ENCODE assay signal across 20 cellular contexts in the genomic region with DNA sequence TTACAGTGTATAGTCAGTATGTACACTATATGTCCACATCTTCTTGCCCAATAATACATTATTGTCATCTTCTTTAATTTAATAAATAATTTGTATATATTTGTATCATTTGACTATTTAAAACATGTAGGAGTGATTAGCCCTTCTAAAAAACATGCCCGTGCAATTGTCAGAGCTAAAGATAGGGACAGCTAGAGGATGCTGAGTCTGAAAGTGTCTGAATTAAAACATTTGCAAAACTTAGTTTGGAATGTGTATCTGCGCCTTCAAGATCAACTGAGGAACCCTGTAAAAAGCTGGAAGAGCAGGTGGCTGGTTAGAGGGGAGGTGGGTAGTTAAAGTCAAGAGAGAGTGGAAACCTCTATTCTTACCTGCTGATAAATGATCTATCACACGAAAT. TPM values are rescaled to one million over a fixed set of nuclear protein-coding genes. Genes with fewer than 3 reads are reported as not detected.
DNase-seq lines count a peak whose midpoint lies in the region; ATAC-seq, FAIRE-seq and TF ChIP-seq lines count a peak whose summit lies in the region.
"Had no signal": no experiment of that assay in that cellular context is flagged by ENCODE, and none has a peak within 500 bp of the region (broad histone marks: within the 10 kb centered on the region; RNA-seq: fewer than 3 reads in every experiment).

No MANE protein-coding gene starts in this region.

- H3K18ac ChIP-seq in H1 (ENCODE audit: extremely low read depth, low read length): no peak overlapping the region

- POLR2A ChIA-PET in WTC11 (lab: Charles Lee) (no interaction called here), H1 (lab: Charles Lee; ENCODE audit: partially characterized antibody) (no interaction called here)

- CTCF ChIA-PET in WTC11 (lab: Charles Lee): interaction anchor here (5.3 kb wide), 1 partner anchor 15 kb away, joined by 53 read pairs; no protein-coding TSS in a partner anchor
- CTCF ChIA-PET in H1 (lab: Charles Lee; ENCODE audit: partially characterized antibody): interaction anchor here (2.3 kb wide), 1 partner anchor 16 kb away, joined by 9 read pairs; no protein-coding TSS in a partner anchor

- H3K27ac ChIP-seq in H1 (ENCODE audit: low read depth, low read length) (no peak overlapping the region), neural cell (ENCODE audit: low read length) (no peak overlapping the region)
- H3K27ac ChIP-seq: C4-2B, HL-60 had no signal

- DNase-seq in WTC11 (ENCODE audit: low spot score) (no peak), H1 (ENCODE audit: low read depth in 1 of 2, low spot score in 2 of 2) (no peak), posterior vena cava (ENCODE audit: low spot score) (no peak), DMS53 (lab: John Stamatoyannopoulos, UW) (no peak), DMS153 treated with DMSO at 0.1 percent for 48 hours (lab: John Stamatoyannopoulos, UW; ENCODE audit: unreplicated experiment) (no peak)
- DNase-seq: AML-193; Caco-2; CD4-positive, alpha-beta T cell; DMS79 treated with DMSO at 0.1 percent for 48 hours; HCEC 1CT had no signal

- H3K9me3 ChIP-seq in H1 (ENCODE audit: insufficient read depth in 2 of 2, low read depth in 1 of 2, low read length in 1 of 2) (no peaks in the 10 kb centered on the region), neural cell (ENCODE audit: low read length) (no peaks in the 10 kb centered on the region)
- H3K9me3 ChIP-seq: Caco-2 had no signal

- no peak overlapping the region for H2AK5ac ChIP-seq in H1 (ENCODE audit: low read depth, low read length)

- H3K27me3 ChIP-seq in H1 (replicated peaks in 1 of 4; ENCODE audit: control insufficient read depth in 3 of 4, extremely low read depth in 1 of 4, insufficient read depth in 3 of 4, low read length in 3 of 4) (peaks cover 5 to 25% (median 23%) of the 10 kb centered on the region in 4 experiments), neural cell (ENCODE audit: insufficient read depth, low read depth, low read length) (peaks cover 31% of the 10 kb centered on the region)

- H3K4me1 Mint-ChIP-seq in WTC11: peaks cover 29% of the 10 kb centered on the region

- H3K27ac Mint-ChIP-seq in WTC11: no peak overlapping the region
- H3K27ac Mint-ChIP-seq: CD4-positive, alpha-beta T cell had no signal

- peaks cover 30% of the 10 kb centered on the region for H3K27me3 Mint-ChIP-seq in WTC11 (ENCODE audit: low read depth)

- H3K23ac ChIP-seq in H1 (ENCODE audit: insufficient read length): no peak overlapping the region

- H2BK120ac ChIP-seq in H1 (replicated peaks; ENCODE audit: low read depth, low read length): peak overlapping the region; percentile 27

- H2BK20ac ChIP-seq in H1 (ENCODE audit: low read length): no peak overlapping the region

- TF ChIP-seq EP300 in H1 (IDR thresholded peaks at IDR 0.05; ENCODE audit: borderline replicate concordance in 1 of 2, low read depth in 2 of 2, low read length in 2 of 2) (no peak), neural cell (conservative IDR thresholded peaks at IDR 0.05; ENCODE audit: poor library complexity, severe bottlenecking) (no peak)

- H2BK15ac ChIP-seq in H1 (ENCODE audit: low read length): no peak overlapping the region

- H3K4ac ChIP-seq in H1 (replicated peaks; ENCODE audit: insufficient read length, low read depth, low read length): no peak overlapping the region

- no peak for TF ChIP-seq CTCF in WTC11 (IDR thresholded peaks at IDR 0.05)
- no peak for TF ChIP-seq CTCF in H1 (IDR thresholded peaks at IDR 0.05; ENCODE audit: control extremely low read depth in 1 of 3, insufficient read depth in 1 of 3, low read depth in 1 of 3, low read length in 3 of 3)
- no peak for TF ChIP-seq CTCF in neural cell (IDR thresholded peaks at IDR 0.05; ENCODE audit: poor library complexity, severe bottlenecking)

- no peak overlapping the region for H4K8ac ChIP-seq in H1 (ENCODE audit: extremely low read depth, insufficient read depth, low read length)

- TF ChIP-seq RAD21 in H1 (IDR thresholded peaks at IDR 0.05 in 1 of 2, conservative IDR thresholded peaks at IDR 0.05 in 1 of 2; ENCODE audit: low read depth in 2 of 2, low read length in 2 of 2) (no peak), neural cell (conservative IDR thresholded peaks at IDR 0.05) (no peak)

- no peak for TF ChIP-seq POLR2A in H1 (IDR thresholded peaks at IDR 0.05; ENCODE audit: control extremely low read depth in 1 of 2, low read depth in 2 of 2, low read length in 2 of 2)

- H2AFZ ChIP-seq in H1 (ENCODE audit: low read length) (no peak overlapping the region), neural cell (ENCODE audit: low read depth, low read length) (no peak overlapping the region)

- H2BK12ac ChIP-seq in H1 (ENCODE audit: low read depth, low read length): no peak overlapping the region

- peaks cover 33% of the 10 kb centered on the region for H3K23me2 ChIP-seq in H1 (ENCODE audit: low read depth, low read length)

- H3K9ac ChIP-seq in H1 (replicated peaks in 1 of 4; ENCODE audit: extremely low read depth in 1 of 4, low read depth in 3 of 4, low read length in 3 of 4) (no peak overlapping the region), neural cell (ENCODE audit: low read length) (no peak overlapping the region)

- no peak overlapping the region for H3K56ac ChIP-seq in H1 (replicated peaks; ENCODE audit: insufficient read length, low read depth, low read length)

- no peak for FAIRE-seq in H1 (lab: Jason Lieb, UNC)
- FAIRE-seq: A204.1, D721Med, GM12878, GM19239, H54 had no signal

- H3K79me2 ChIP-seq in H1 (ENCODE audit: control insufficient read depth in 1 of 2, insufficient read depth in 2 of 2, low read length in 2 of 2): no peaks in the 10 kb centered on the region
- H3K79me2 ChIP-seq in neural cell (replicated peaks; ENCODE audit: insufficient read depth, low read length): no peaks in the 10 kb centered on the region

- H3K79me1 ChIP-seq in H1 (ENCODE audit: low read depth, low read length): no peaks in the 10 kb centered on the region; the same call in 1 of the 2 replicates

- intact Hi-C loops in posterior vena cava (cut with DNase I): no loop called here

- no peaks in the 10 kb centered on the region for H3K36me3 ChIP-seq in H1 (ENCODE audit: control insufficient read depth in 2 of 4, insufficient read depth in 4 of 4, low read length in 3 of 4)
- H3K36me3 ChIP-seq in neural cell (ENCODE audit: insufficient read depth, low read length): no peaks in the 10 kb centered on the region

- peak overlapping the region; percentile 86 for H3K4me3 Mint-ChIP-seq in WTC11
- H3K4me3 Mint-ChIP-seq: CD4-positive, alpha-beta T cell had no signal

- H3K9me3 Mint-ChIP-seq in WTC11: no peaks in the 10 kb centered on the region; the same call in 1 of the 2 replicates

- no peaks in the 10 kb centered on the region for H4K20me1 ChIP-seq in H1 (replicated peaks in 1 of 2; ENCODE audit: control insufficient read depth in 1 of 2, insufficient read depth in 2 of 2, low read length in 2 of 2)
- no peaks in the 10 kb centered on the region for H4K20me1 ChIP-seq in neural cell (ENCODE audit: insufficient read depth)

- no peak overlapping the region for H4K91ac ChIP-seq in H1 (replicated peaks; ENCODE audit: insufficient read length, low read length)

- no peak overlapping the region for H4K5ac ChIP-seq in H1 (ENCODE audit: insufficient read length, low read depth, low read length)

- H3K4me3 ChIP-seq in H1 (ENCODE audit: extremely low read depth in 1 of 4, insufficient read depth in 2 of 4, low read depth in 3 of 4, low read length in 4 of 4): peak overlapping the region in 1 of 4 experiments; percentile 83; a peak in 1 of 8 replicates
- peak overlapping the region; percentile 73 for H3K4me3 ChIP-seq in neural cell (ENCODE audit: low read length)
- H3K4me3 ChIP-seq: GM12878 had no signal

- WGBS in H1 (ENCODE audit: extremely low coverage in 1 of 2, insufficient coverage in 1 of 2, insufficient read length in 1 of 2, insufficient replicate concordance in 2 of 2, low coverage in 1 of 2, low lambda C conversion rate in 2 of 2, missing lambda C conversion rate in 1 of 2), 2 experiments: 76% methylated on average over 3 of the region's 3 CpGs; no CpG with 5 or more reads in 1 of the 2 experiments

- no peak for ATAC-seq in WTC11
- ATAC-seq: GM12878 had no signal

- peaks cover 0 to 12% (median 4%) of the 10 kb centered on the region in 4 experiments; a peak in 6 of 7 replicates for H3K4me1 ChIP-seq in H1 (replicated peaks in 1 of 4; ENCODE audit: control insufficient read depth in 3 of 4, insufficient read depth in 4 of 4, low read length in 3 of 4)
- H3K4me1 ChIP-seq: Caco-2 had no signal

- no peak overlapping the region for H3K14ac ChIP-seq in H1 (ENCODE audit: insufficient read length)

- no peaks in the 10 kb centered on the region for H3K9me2 ChIP-seq in neural cell (ENCODE audit: insufficient read depth, low read length)

- peaks cover 11% of the 10 kb centered on the region for H3K36me3 Mint-ChIP-seq in WTC11

- H3F3A ChIP-seq in neural cell (ENCODE audit: insufficient read depth, low read length, poor library complexity, severe bottlenecking): no peaks in the 10 kb centered on the region

- H3K4me2 ChIP-seq in H1 (ENCODE audit: insufficient read depth in 1 of 2, low read depth in 2 of 2, low read length in 2 of 2): peak overlapping the region in 1 of 2 experiments; percentile 10; a peak in 1 of 4 replicates
- H3K4me2 ChIP-seq in neural cell (ENCODE audit: low read length): no peak overlapping the region

- no peak overlapping the region for H2BK5ac ChIP-seq in H1 (ENCODE audit: low read depth, low read length)

TF ChIP-seq in WTC11, 78 proteins besides CTCF, POLR2A, EP300 and RAD21 (continues in another document):
- TF ChIP-seq CREB1 (CRISPR knock-in tag; IDR thresholded peaks at IDR 0.05): no peak

TF ChIP-seq in H1, 55 proteins besides CTCF, POLR2A, EP300 and RAD21 (continues in another document):
- TF ChIP-seq TAF1 (IDR thresholded peaks at IDR 0.05; ENCODE audit: low read depth, low read length) (no peak), BACH1 (IDR thresholded peaks at IDR 0.05; ENCODE audit: low read length) (no peak), CHD1 (IDR thresholded peaks at IDR 0.05; ENCODE audit: low read depth, low read length) (no peak)

TF ChIP-seq in neural cell, 6 proteins besides CTCF, POLR2A, EP300 and RAD21 (continues in another document):
- TF ChIP-seq TAF1 (IDR thresholded peaks at IDR 0.05; ENCODE audit: low read depth): no peak

RNA-seq across cellular contexts. Expression of a gene that starts 4.7 kb away (rescaled TPM):
- total RNA-seq in WTC11 (2021): 4.4 to 5.4 TPM (median 5.2 TPM) in 3 replicates
- 3.2 and 3.4 TPM in 2 replicates for total RNA-seq in H1 (2021; fragmentation: NEBNext Ultra II Directional; extraction: Animal tissue kit (Norgen Biotek cat#: 25700))
- polyA plus RNA-seq in H1 (2011; rRNA removed): 0.71 and 1.1 TPM in 2 replicates
- polyA plus RNA-seq in H1 (2011; cell fraction: cytosol; rRNA removed): 1.2 TPM
- polyA plus RNA-seq in H1 (2011; cell fraction: nucleus; rRNA removed): 1.5 TPM
- 1.3 to 1.8 TPM (median 1.6 TPM) in 4 replicates for polyA plus RNA-seq in H1 (2012, experiment 1 of 2)
- 0.63 TPM for polyA plus RNA-seq in H1 (2012, experiment 2 of 2)
- 3.2 TPM for polyA plus RNA-seq in H1 (2013, experiment 1 of 2)
- polyA plus RNA-seq in H1 (2013, experiment 2 of 2): 2.7 TPM
- polyA minus RNA-seq in H1 (2011; rRNA and poly(A)+ RNA removed): 3.0 and 3.9 TPM in 2 replicates
- polyA minus RNA-seq in H1 (2011; cell fraction: cytosol; rRNA and poly(A)+ RNA removed): 1.5 TPM
- 2.9 TPM for polyA minus RNA-seq in H1 (2011; cell fraction: nucleus; rRNA and poly(A)+ RNA removed)
- polyA plus RNA-seq in neural cell: 1.2 and 1.8 TPM in 2 replicates
- polyA minus RNA-seq in neural cell: 5.9 and 6.3 TPM in 2 replicates
- 1 to 10 TPM in 1 of 2 donors, under 1 TPM in 1; 0.29 to 1.2 TPM for total RNA-seq in posterior vena cava
- total RNA-seq: Caco-2; CD4-positive, alpha-beta T cell; GM12878; HT1080 had no signal
- polyA plus RNA-seq: BJ had no signal
